Comparison of ENCODE assay signal across 19 cellular contexts in the genomic region with DNA sequence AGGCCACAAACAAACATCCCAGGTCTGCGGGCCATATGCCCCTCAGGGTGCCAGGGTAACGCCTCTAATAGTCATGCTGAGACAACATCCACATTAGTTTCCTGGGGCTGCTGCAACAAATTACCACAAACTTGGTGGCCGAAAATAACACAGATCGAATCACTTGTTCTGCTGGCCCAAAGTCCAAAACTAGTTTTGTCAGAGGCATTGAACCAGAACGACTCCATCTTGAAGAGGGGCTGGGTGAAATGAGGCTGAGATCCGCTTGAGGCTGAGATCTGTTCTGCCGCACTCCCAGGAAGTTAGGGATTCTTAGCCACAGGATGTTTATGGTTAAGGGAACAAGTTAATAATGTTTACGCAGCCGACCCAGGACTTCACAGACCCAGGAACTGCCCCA.
DNase-seq lines count a peak whose midpoint lies in the region; ATAC-seq and TF ChIP-seq lines count a peak whose summit lies in the region.
"Had no signal": no experiment of that assay in that cellular context is flagged by ENCODE, and none has a peak within 500 bp of the region (broad histone marks: within the 10 kb centered on the region; RNA-seq: fewer than 3 reads in every experiment).

No MANE protein-coding gene starts in this region.

- POLR2A ChIA-PET in activated CD4-positive, alpha-beta T cell treated with anti-CD3 and anti-CD28 coated beads for 36 hours (lab: Charles Lee), result no interaction called here

- TF ChIP-seq EP300 in gastroesophageal sphincter (IDR thresholded peaks at IDR 0.05), result no peak

- intact Hi-C loops in activated CD4-positive, alpha-beta T cell treated with anti-CD3 and anti-CD28 coated beads, Interleukin-2, amount 10 ng/mL, durations not matched to agents 24 days and 14 days (cut with micrococcal nuclease), result loop anchor here (5.0 kb wide), 1 partner anchor 535 kb away; no protein-coding TSS in a partner anchor
- intact Hi-C loops in activated CD4-positive, alpha-beta T cell treated with anti-CD3 and anti-CD28 coated beads for 36 hours (cut with DNase I, micrococcal nuclease), result loop anchor here in 1 of 2 experiments (5.0 kb wide), 1 partner anchor 140 kb away; no protein-coding TSS in a partner anchor
- intact Hi-C loops in vagina (cut with DNase I), result loop anchor here (10.0 kb wide), 1 partner anchor 322 kb away; no protein-coding TSS in a partner anchor

- H3K27ac ChIP-seq in endodermal cell (ENCODE audit: low read depth, low read length) (no peak overlapping the region), vagina (peak overlapping the region; percentile 47), gastroesophageal sphincter (no peak overlapping the region)
- H3K27ac ChIP-seq: 22Rv1; BLaER1 treated with 17β-estradiol and CSF1 and Interleukin-3, amounts not matched to agents 10 nM and 100 nM; HL-60 had no signal

- H3K9me3 ChIP-seq in endodermal cell (ENCODE audit: control insufficient read depth, low read length), result peaks cover 7% of the 10 kb centered on the region
- peaks cover 5% of the 10 kb centered on the region for H3K9me3 ChIP-seq in vagina
- H3K9me3 ChIP-seq in gastroesophageal sphincter, result peaks cover 0 to 9% (median 0%) of the 10 kb centered on the region in 3 donors

- TF ChIP-seq POLR2A in vagina (IDR thresholded peaks at IDR 0.05) (no peak), gastroesophageal sphincter (IDR thresholded peaks at IDR 0.05) (no peak)

- H3K4me3 Mint-ChIP-seq in activated CD4-positive, alpha-beta T cell treated with anti-CD3 and anti-CD28 coated beads, Interleukin-2, amount 10 ng/mL, durations not matched to agents 24 days and 14 days, result no peak overlapping the region
- no peak overlapping the region for H3K4me3 Mint-ChIP-seq in activated CD4-positive, alpha-beta T cell treated with anti-CD3 and anti-CD28 coated beads for 36 hours
- H3K4me3 Mint-ChIP-seq in endodermal cell, result no peak overlapping the region
- H3K4me3 Mint-ChIP-seq: CD4-positive, CD25-positive, alpha-beta regulatory T cell had no signal

- H3K4me1 ChIP-seq in endodermal cell (ENCODE audit: control insufficient read depth, insufficient read depth, low read length), result no peaks in the 10 kb centered on the region
- H3K4me1 ChIP-seq in vagina, result peaks cover 26% of the 10 kb centered on the region
- peaks cover 0 to 35% (median 0%) of the 10 kb centered on the region in 3 donors for H3K4me1 ChIP-seq in gastroesophageal sphincter

- peaks cover 35% of the 10 kb centered on the region for H3K4me1 Mint-ChIP-seq in activated CD4-positive, alpha-beta T cell treated with anti-CD3 and anti-CD28 coated beads, Interleukin-2, amount 10 ng/mL, durations not matched to agents 24 days and 14 days
- H3K4me1 Mint-ChIP-seq in activated CD4-positive, alpha-beta T cell treated with anti-CD3 and anti-CD28 coated beads for 36 hours, result peaks cover 44% of the 10 kb centered on the region
- peaks cover 8% of the 10 kb centered on the region for H3K4me1 Mint-ChIP-seq in endodermal cell

- H3K36me3 ChIP-seq in endodermal cell (ENCODE audit: control insufficient read depth, insufficient read depth, low read length), result no peaks in the 10 kb centered on the region
- H3K36me3 ChIP-seq in vagina, result no peaks in the 10 kb centered on the region
- H3K36me3 ChIP-seq in gastroesophageal sphincter, result no peaks in the 10 kb centered on the region

- H3K27me3 Mint-ChIP-seq in activated CD4-positive, alpha-beta T cell treated with anti-CD3 and anti-CD28 coated beads, Interleukin-2, amount 10 ng/mL, durations not matched to agents 24 days and 14 days, result no peaks in the 10 kb centered on the region
- H3K27me3 Mint-ChIP-seq in activated CD4-positive, alpha-beta T cell treated with anti-CD3 and anti-CD28 coated beads for 36 hours, result peaks cover 4% of the 10 kb centered on the region
- H3K27me3 Mint-ChIP-seq in endodermal cell (ENCODE audit: insufficient read depth), result peaks cover 5% of the 10 kb centered on the region

- no peak overlapping the region for H3K9ac ChIP-seq in endodermal cell (ENCODE audit: extremely low read depth, low read length, poor library complexity, severe bottlenecking)
- H3K9ac ChIP-seq: BLaER1 treated with 17β-estradiol and CSF1 and Interleukin-3, amounts not matched to agents 10 nM and 100 nM had no signal

- no peak for ATAC-seq in activated CD4-positive, alpha-beta T cell treated with anti-CD3 and anti-CD28 coated beads for 36 hours
- no peak for ATAC-seq in gastroesophageal sphincter
- no peak for ATAC-seq in GM21529 (IDR thresholded peaks at IDR 0.05; ENCODE audit: unreplicated experiment)
- ATAC-seq: HCT116 had no signal

- H3K4me3 ChIP-seq in endodermal cell (ENCODE audit: low read length) (no peak overlapping the region), fibroblast of villous mesenchyme (ENCODE audit: low read depth, low read length) (no peak overlapping the region), vagina (no peak overlapping the region), gastroesophageal sphincter (no peak overlapping the region)
- H3K4me3 ChIP-seq: BLaER1 treated with 17β-estradiol and CSF1 and Interleukin-3, amounts not matched to agents 10 nM and 100 nM had no signal

- no peaks in the 10 kb centered on the region for H3K27me3 ChIP-seq in endodermal cell (ENCODE audit: control insufficient read depth, insufficient read depth, low read length, poor library complexity, severe bottlenecking)
- no peaks in the 10 kb centered on the region for H3K27me3 ChIP-seq in vagina
- no peaks in the 10 kb centered on the region for H3K27me3 ChIP-seq in gastroesophageal sphincter

- TF ChIP-seq CTCF in endodermal cell (conservative IDR thresholded peaks at IDR 0.05) (no peak), fibroblast of villous mesenchyme (IDR thresholded peaks at IDR 0.05; ENCODE audit: insufficient read depth, low read depth, low read length) (no peak), vagina (IDR thresholded peaks at IDR 0.05) (no peak), gastroesophageal sphincter (IDR thresholded peaks at IDR 0.05) (no peak)

- H3K9me3 Mint-ChIP-seq in activated CD4-positive, alpha-beta T cell treated with anti-CD3 and anti-CD28 coated beads, Interleukin-2, amount 10 ng/mL, durations not matched to agents 24 days and 14 days, result peaks cover 6% of the 10 kb centered on the region
- peaks cover 7% of the 10 kb centered on the region for H3K9me3 Mint-ChIP-seq in activated CD4-positive, alpha-beta T cell treated with anti-CD3 and anti-CD28 coated beads for 36 hours (ENCODE audit: low read depth)
- H3K9me3 Mint-ChIP-seq in endodermal cell, result peaks cover 16% of the 10 kb centered on the region

- CTCF ChIA-PET in activated CD4-positive, alpha-beta T cell treated with anti-CD3 and anti-CD28 coated beads for 36 hours (lab: Charles Lee), result no interaction called here

- H3K36me3 Mint-ChIP-seq in activated CD4-positive, alpha-beta T cell treated with anti-CD3 and anti-CD28 coated beads, Interleukin-2, amount 10 ng/mL, durations not matched to agents 24 days and 14 days (ENCODE audit: low read depth), result peaks cover 4% of the 10 kb centered on the region
- H3K36me3 Mint-ChIP-seq in activated CD4-positive, alpha-beta T cell treated with anti-CD3 and anti-CD28 coated beads for 36 hours (ENCODE audit: low read depth), result peaks cover 3% of the 10 kb centered on the region
- H3K36me3 Mint-ChIP-seq in endodermal cell (ENCODE audit: low read depth), result peaks cover 2% of the 10 kb centered on the region
- H3K36me3 Mint-ChIP-seq: CD4-positive, CD25-positive, alpha-beta regulatory T cell had no signal

- DNase-seq in activated CD4-positive, alpha-beta T cell treated with anti-CD3 and anti-CD28 coated beads, Interleukin-2, amount 10 ng/mL, durations not matched to agents 24 days and 14 days, result peak; percentile 21
- no peak for DNase-seq in activated CD4-positive, alpha-beta T cell treated with anti-CD3 and anti-CD28 coated beads for 36 hours
- peak; percentile 40 for DNase-seq in endodermal cell
- DNase-seq in fibroblast of villous mesenchyme (ENCODE audit: low read depth), result peak; percentile 61
- peak in 1 of 2 donors; percentile 71 for DNase-seq in vagina (ENCODE audit: extremely low spot score in 2 of 2)
- no peak for DNase-seq in NK-92 treated with Interleukin-12 subunit alpha and Interleukin-12 subunit beta, amount 100 ng/mL, for 24 hours (lab: John Stamatoyannopoulos, UW)
- DNase-seq: AML-193; Calu3; CD4-positive, CD25-positive, alpha-beta regulatory T cell; DMS 273 treated with DMSO at 0.1 percent for 48 hours; DMS79; EL; GDM1 had no signal

- 91 to 92% methylated on average over 8 to 9 of the region's 9 CpGs for WGBS in endodermal cell (ENCODE audit: insufficient coverage in 1 of 2, insufficient read length in 1 of 2), 2 experiments
- WGBS in gastroesophageal sphincter (ENCODE audit: low coverage in 1 of 2), 2 donors, result 83 to 89% methylated on average over 3 to 9 of the region's 9 CpGs

- no peak overlapping the region for H3K27ac Mint-ChIP-seq in activated CD4-positive, alpha-beta T cell treated with anti-CD3 and anti-CD28 coated beads, Interleukin-2, amount 10 ng/mL, durations not matched to agents 24 days and 14 days
- H3K27ac Mint-ChIP-seq in activated CD4-positive, alpha-beta T cell treated with anti-CD3 and anti-CD28 coated beads for 36 hours, result no peak overlapping the region
- no peak overlapping the region for H3K27ac Mint-ChIP-seq in endodermal cell
- H3K27ac Mint-ChIP-seq: CD4-positive, CD25-positive, alpha-beta regulatory T cell had no signal

Comparison
In these comparisons a context has a peak if more than half of its experiments do, and no peak if none do; other contexts are left out.
1. DNase-seq: peak in activated CD4-positive, alpha-beta T cell treated with anti-CD3 and anti-CD28 coated beads, Interleukin-2, amount 10 ng/mL, durations not matched to agents 24 days and 14 days (single experiment), endodermal cell (single experiment) and fibroblast of villous mesenchyme (single experiment); none in activated CD4-positive, alpha-beta T cell treated with anti-CD3 and anti-CD28 coated beads for 36 hours (single experiment) and NK-92 treated with Interleukin-12 subunit alpha and Interleukin-12 subunit beta, amount 100 ng/mL, for 24 hours (single experiment).